In the genomic region with DNA sequence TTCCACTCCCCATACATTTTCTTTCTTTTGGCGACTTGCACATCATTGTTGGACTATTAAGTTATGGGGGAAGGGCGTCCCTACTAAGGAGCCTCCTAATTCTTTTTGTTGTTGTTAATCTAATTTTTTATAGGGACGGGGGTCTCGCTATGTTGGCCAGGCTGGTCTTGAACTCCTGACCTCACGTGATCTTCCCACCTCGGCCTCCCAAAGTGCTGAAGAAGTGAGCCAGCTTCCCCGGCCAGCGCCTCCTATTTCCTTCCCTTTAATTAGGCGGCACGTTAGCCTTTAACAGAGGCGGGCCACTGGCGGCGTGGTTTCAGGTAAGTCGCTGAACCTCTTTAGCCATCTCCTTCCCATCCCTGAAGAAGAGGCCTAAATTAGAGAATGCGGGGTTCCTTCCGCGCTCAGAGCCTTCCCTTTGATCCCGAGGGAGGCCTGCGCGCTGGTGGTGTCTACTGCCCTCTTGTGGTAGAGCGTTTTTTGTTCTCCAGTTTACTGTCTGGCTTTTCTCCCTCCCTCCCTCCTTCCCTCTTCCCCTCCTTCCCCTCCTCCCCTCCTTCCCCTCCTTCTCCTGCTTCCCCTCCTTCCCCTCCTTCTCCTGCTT, we compare ENCODE assay signal across 9 cellular contexts. TPM values are rescaled to one million over a fixed set of nuclear protein-coding genes. Genes with fewer than 3 reads are reported as not detected.
DNase-seq lines count a peak whose midpoint lies in the region; ATAC-seq and TF ChIP-seq lines count a peak whose summit lies in the region.
"Had no signal": no experiment of that assay in that cellular context is flagged by ENCODE, and none has a peak within 500 bp of the region (broad histone marks: within the 10 kb centered on the region; RNA-seq: fewer than 3 reads in every experiment).

No MANE protein-coding gene starts in this region.

- H4K20me1 ChIP-seq in GM23338 (replicated peaks; ENCODE audit: insufficient read depth) = no peaks in the 10 kb centered on the region

- no peak overlapping the region for H3K4me2 ChIP-seq in GM23338

- no peaks in the 10 kb centered on the region for H3K79me2 ChIP-seq in ACC112 (ENCODE audit: control insufficient read depth, insufficient read depth, low read length, unreplicated experiment)
- no peaks in the 10 kb centered on the region for H3K79me2 ChIP-seq in GM23338 (replicated peaks; ENCODE audit: insufficient read depth)

- H3K4me1 Mint-ChIP-seq in GM23338 = no peaks in the 10 kb centered on the region
- peaks cover 15% of the 10 kb centered on the region for H3K4me1 Mint-ChIP-seq in central memory CD8-positive, alpha-beta T cell

- H3K9me2 ChIP-seq in GM23338 (ENCODE audit: insufficient read depth) = no peaks in the 10 kb centered on the region

- H3K36me3 ChIP-seq in ACC112 (ENCODE audit: insufficient read depth, low read length) (no peaks in the 10 kb centered on the region), GM23338 (ENCODE audit: insufficient read depth) (no peaks in the 10 kb centered on the region), kidney epithelial cell (ENCODE audit: control insufficient read depth, insufficient read depth, low read length) (no peaks in the 10 kb centered on the region)

- H3K9me3 Mint-ChIP-seq in GM23338 = no peaks in the 10 kb centered on the region
- H3K9me3 Mint-ChIP-seq in central memory CD8-positive, alpha-beta T cell = no peaks in the 10 kb centered on the region

- DNase-seq in GM23338 (ENCODE audit: low spot score) (peak; percentile 96), NCI-H226 (peak; percentile 52), kidney epithelial cell (ENCODE audit: low read depth) (peak; percentile 23)
- peak; percentile 28 for DNase-seq in activated CD4-positive, CD25-positive, alpha-beta regulatory T cell treated with anti-CD3 and anti-CD28 coated beads, Interleukin-2, amount 50 U/mL, for 16 hours (ENCODE audit: low read depth, low spot score)
- DNase-seq in central memory CD8-positive, alpha-beta T cell (ENCODE audit: low spot score in 2 of 2) = peak; percentile 15 to 18
- DNase-seq in stimulated activated CD4-positive, alpha-beta T cell treated with anti-CD3 and anti-CD28 coated beads, Interleukin-1b, Interleukin-23, amount 100 ng/mL, for 4 hours (ENCODE audit: low read depth in 2 of 2) = peak; percentile 32 to 63

- H3K36me3 Mint-ChIP-seq in GM23338 (ENCODE audit: low read depth) = no peaks in the 10 kb centered on the region
- no peaks in the 10 kb centered on the region for H3K36me3 Mint-ChIP-seq in central memory CD8-positive, alpha-beta T cell (ENCODE audit: insufficient read depth)

- ATAC-seq in GM23338 = peak; percentile 99
- ATAC-seq in central memory CD8-positive, alpha-beta T cell (replicated peaks; ENCODE audit: extremely low read depth, poor library complexity, severe bottlenecking) = peak; percentile 43
- ATAC-seq in HG03571 (IDR thresholded peaks at IDR 0.05; ENCODE audit: unreplicated experiment) = no peak

- H3K4me1 ChIP-seq in ACC112 (ENCODE audit: control insufficient read depth, insufficient read depth, low read length, unreplicated experiment) (no peaks in the 10 kb centered on the region), GM23338 (ENCODE audit: insufficient read depth) (no peaks in the 10 kb centered on the region)

- no peak overlapping the region for H3K4me3 Mint-ChIP-seq in GM23338
- H3K4me3 Mint-ChIP-seq in central memory CD8-positive, alpha-beta T cell = peak overlapping the region; percentile 61

- peak; percentile 62 to 89 for TF ChIP-seq CTCF in GM23338 (conservative IDR thresholded peaks at IDR 0.05; ENCODE audit: low read depth in 2 of 2)
- peak; percentile 71 for TF ChIP-seq CTCF in kidney epithelial cell (IDR thresholded peaks at IDR 0.05; ENCODE audit: insufficient read depth, low read length, poor library complexity, severe bottlenecking)

- H3K27me3 ChIP-seq in ACC112 (ENCODE audit: insufficient read depth, low read length) = no peaks in the 10 kb centered on the region
- no peaks in the 10 kb centered on the region for H3K27me3 ChIP-seq in GM23338 (ENCODE audit: insufficient read depth)
- no peaks in the 10 kb centered on the region for H3K27me3 ChIP-seq in kidney epithelial cell (ENCODE audit: control insufficient read depth, insufficient read depth, low read length)

- H3F3A ChIP-seq in GM23338 (replicated peaks; ENCODE audit: low read depth) = no peaks in the 10 kb centered on the region

- H3K27ac ChIP-seq in ACC112 (ENCODE audit: low read depth, low read length) = no peak overlapping the region
- H3K27ac ChIP-seq in GM23338 (ENCODE audit: low read depth) = no peak overlapping the region

- no peak overlapping the region for H3K27ac Mint-ChIP-seq in GM23338
- H3K27ac Mint-ChIP-seq in central memory CD8-positive, alpha-beta T cell (ENCODE audit: low read depth) = peak overlapping the region; percentile 53

- H3K27me3 Mint-ChIP-seq in GM23338 (ENCODE audit: insufficient read depth, low read depth, poor library complexity) = no peaks in the 10 kb centered on the region
- H3K27me3 Mint-ChIP-seq in central memory CD8-positive, alpha-beta T cell = no peaks in the 10 kb centered on the region

- H2AFZ ChIP-seq in ACC112 (ENCODE audit: low read length, unreplicated experiment) (peak overlapping the region; percentile 77), GM23338 (peak overlapping the region; percentile 26)

- no peak overlapping the region for H3K4me3 ChIP-seq in ACC112 (ENCODE audit: low read depth, low read length)
- H3K4me3 ChIP-seq in GM23338 = no peak overlapping the region
- no peak overlapping the region for H3K4me3 ChIP-seq in kidney epithelial cell (ENCODE audit: low read depth, low read length)

TF ChIP-seq in GM23338, 12 proteins besides CTCF, POLR2A, EP300 and RAD21:
- TF ChIP-seq ZNF114 (CRISPR knock-in tag; IDR thresholded peaks at IDR 0.05) (no peak), EZH2phosphoT487 (IDR thresholded peaks at IDR 0.05; ENCODE audit: unreplicated experiment) (no peak), STAT1 (IDR thresholded peaks at IDR 0.05; ENCODE audit: unreplicated experiment) (no peak), ZNF331 (CRISPR knock-in tag; IDR thresholded peaks at IDR 0.05; ENCODE audit: low read depth) (no peak), ZNF462 (CRISPR knock-in tag; IDR thresholded peaks at IDR 0.05) (peak; percentile 58; the same call in 1 of the 2 replicates)

RNA-seq across cellular contexts. Expression of gene TNFRSF9, which starts 38.1 kb away (rescaled TPM):
- not detected in 2 replicates for total RNA-seq in GM23338 (2014; rRNA removed; shearing (Covaris generic))
- not detected in 2 replicates for polyA plus RNA-seq in GM23338 (2016; fragmentation: Nextera tagmentation; extraction: Ambion mirVana)
- 4.6 and 5.6 TPM in 2 replicates for total RNA-seq in kidney epithelial cell
- polyA plus RNA-seq: urinary bladder had no signal

RNA-seq across cellular contexts. Expression of gene UTS2, which starts 49.7 kb away (rescaled TPM):
- total RNA-seq in GM23338 (2014; rRNA removed; shearing (Covaris generic)) = not detected in 2 replicates
- polyA plus RNA-seq in GM23338 (2016; fragmentation: Nextera tagmentation; extraction: Ambion mirVana) = not detected in 2 replicates
- not detected in 2 replicates for total RNA-seq in kidney epithelial cell
- polyA plus RNA-seq: urinary bladder had no signal

RNA-seq across cellular contexts. Expression of gene PARK7, which starts 58.9 kb away (rescaled TPM):
- total RNA-seq in GM23338 (2014; rRNA removed; shearing (Covaris generic)) = 178 and 184 TPM in 2 replicates
- 592 and 679 TPM in 2 replicates for polyA plus RNA-seq in GM23338 (2016; fragmentation: Nextera tagmentation; extraction: Ambion mirVana)
- 183 and 228 TPM in 2 replicates for total RNA-seq in kidney epithelial cell

Comparison
In these comparisons a context has a peak if more than half of its experiments do, and no peak if none do; other contexts are left out.
1. DNase-seq: peak in every context shown above with its lines; median percentile 96 in GM23338; 52 in NCI-H226; 48 in stimulated activated CD4-positive, alpha-beta T cell treated with anti-CD3 and anti-CD28 coated beads, Interleukin-1b, Interleukin-23, amount 100 ng/mL, for 4 hours; 28 in activated CD4-positive, CD25-positive, alpha-beta regulatory T cell treated with anti-CD3 and anti-CD28 coated beads, Interleukin-2, amount 50 U/mL, for 16 hours; 23 in kidney epithelial cell; 16 in central memory CD8-positive, alpha-beta T cell.